Comparison of ENCODE assay signal across 12 cellular contexts in genomic region chr2:96508521-96509113, GRCh38. TPM values are rescaled to one million over a fixed set of nuclear protein-coding genes. Genes with fewer than 3 reads are reported as not detected.
DNase-seq lines count a peak whose midpoint lies in the region; ATAC-seq and TF ChIP-seq lines count a peak whose summit lies in the region.
"Had no signal": no experiment of that assay in that cellular context is flagged by ENCODE, and none has a peak within 500 bp of the region (broad histone marks: within the 10 kb centered on the region; RNA-seq: fewer than 3 reads in every experiment).

No MANE protein-coding gene starts in this region.

- no peaks in the 10 kb centered on the region for H3K9me3 ChIP-seq in Karpas-422 (ENCODE audit: low read length)
- H3K9me3 ChIP-seq in esophagus muscularis mucosa: no peaks in the 10 kb centered on the region
- H3K9me3 ChIP-seq: mucosa of descending colon, transverse colon had no signal

- 71% methylated on average over 21 of the region's 26 CpGs for WGBS in esophagus muscularis mucosa

- peak overlapping the region; percentile 23; the same call in 1 of the 2 replicates for H3K4me3 ChIP-seq in Karpas-422 (ENCODE audit: low read length)
- H3K4me3 ChIP-seq in esophagus muscularis mucosa: peak overlapping the region in 3 of 4 donors; percentile 40 to 56 (median 44)
- H3K4me3 ChIP-seq: mucosa of descending colon had no signal

- POLR2A ChIA-PET in activated CD4-positive, alpha-beta T cell treated with anti-CD3 and anti-CD28 coated beads for 36 hours (lab: Charles Lee): no interaction called here
- POLR2A ChIA-PET in T-cell (lab: Charles Lee): no interaction called here

- H4K20me1 ChIP-seq in Karpas-422 (ENCODE audit: insufficient read depth, low read depth, low read length): no peaks in the 10 kb centered on the region

- intact Hi-C loops in activated CD4-positive, alpha-beta T cell treated with anti-CD3 and anti-CD28 coated beads for 36 hours (cut with DNase I, micrococcal nuclease): loop anchor here (1.0 to 5.0 kb wide), 12 partner anchors 22 to 516 kb away; partner anchors contain the start of genes CIAO1 (in 2 of the 2), SNRNP200 (in 1 of the 2), STARD7 (in 1 of the 2) and TMEM127 (in 1 of the 2)
- intact Hi-C loops in esophagus muscularis mucosa (cut with DNase I): loop anchor here (1.0 to 10.0 kb wide), 3 partner anchors 36 to 374 kb away; partner anchors contain the start of gene ASTL
- intact Hi-C loops in posterior vena cava (cut with DNase I): loop anchor here (5.0 kb wide), 2 partner anchors 101 to 201 kb away; partner anchors contain the start of gene SNRNP200 (in 1 of the 2)

- no peak for TF ChIP-seq CTCF in esophagus muscularis mucosa (IDR thresholded peaks at IDR 0.05)

- H3K9me3 Mint-ChIP-seq in activated CD4-positive, alpha-beta T cell treated with anti-CD3 and anti-CD28 coated beads for 36 hours (ENCODE audit: low read depth): no peaks in the 10 kb centered on the region
- no peaks in the 10 kb centered on the region for H3K9me3 Mint-ChIP-seq in T-cell

- no peak for TF ChIP-seq EP300 in esophagus muscularis mucosa (IDR thresholded peaks at IDR 0.05)

- H3K27me3 Mint-ChIP-seq in activated CD4-positive, alpha-beta T cell treated with anti-CD3 and anti-CD28 coated beads for 36 hours: peaks cover 12% of the 10 kb centered on the region
- peaks cover 5 to 14% of the 10 kb centered on the region in 2 donors for H3K27me3 Mint-ChIP-seq in T-cell

- no peak overlapping the region for H2AFZ ChIP-seq in Karpas-422 (ENCODE audit: low read length)

- no peaks in the 10 kb centered on the region for H3K36me3 Mint-ChIP-seq in activated CD4-positive, alpha-beta T cell treated with anti-CD3 and anti-CD28 coated beads for 36 hours (ENCODE audit: low read depth)
- no peaks in the 10 kb centered on the region for H3K36me3 Mint-ChIP-seq in T-cell

- TF ChIP-seq POLR2A in esophagus muscularis mucosa (IDR thresholded peaks at IDR 0.05; ENCODE audit: low read depth): no peak

- peak overlapping the region; percentile 39 for H3K27ac Mint-ChIP-seq in activated CD4-positive, alpha-beta T cell treated with anti-CD3 and anti-CD28 coated beads for 36 hours
- H3K27ac Mint-ChIP-seq in T-cell: no peak overlapping the region

- DNase-seq in activated CD4-positive, alpha-beta T cell treated with anti-CD3 and anti-CD28 coated beads for 36 hours: no peak
- DNase-seq in activated CD4-positive, alpha-beta T cell treated with anti-CD3 and anti-CD28 coated beads, Interleukin-2, amount 50 U/mL, for 48 hours: no peak
- DNase-seq in Karpas-422 (no peak), esophagus muscularis mucosa (ENCODE audit: extremely low spot score) (no peak), posterior vena cava (ENCODE audit: low spot score) (peak; percentile 82), T-cell (no peak), CD1c-positive myeloid dendritic cell (ENCODE audit: extremely low spot score) (no peak)

- no peaks in the 10 kb centered on the region for H3K36me3 ChIP-seq in Karpas-422 (ENCODE audit: insufficient read depth, low read length)
- no peaks in the 10 kb centered on the region for H3K36me3 ChIP-seq in esophagus muscularis mucosa
- H3K36me3 ChIP-seq: transverse colon had no signal

- ATAC-seq in activated CD4-positive, alpha-beta T cell treated with anti-CD3 and anti-CD28 coated beads for 36 hours: no peak
- ATAC-seq in GM19035 (IDR thresholded peaks at IDR 0.05; ENCODE audit: unreplicated experiment) (no peak), T-cell (replicated peaks in 1 of 4) (no peak)

- peaks cover 18% of the 10 kb centered on the region for H3K4me1 Mint-ChIP-seq in activated CD4-positive, alpha-beta T cell treated with anti-CD3 and anti-CD28 coated beads for 36 hours
- peaks cover 9 to 16% (median 13%) of the 10 kb centered on the region in 3 donors for H3K4me1 Mint-ChIP-seq in T-cell

- no peak overlapping the region for H3K27ac ChIP-seq in Karpas-422 (ENCODE audit: low read length)
- H3K27ac ChIP-seq in esophagus muscularis mucosa (replicated peaks in 1 of 4): no peak overlapping the region
- H3K27ac ChIP-seq: transverse colon had no signal

- H3K4me2 ChIP-seq in Karpas-422 (ENCODE audit: low read depth, low read length, poor library complexity, severe bottlenecking): peak overlapping the region; percentile 30

- no peak overlapping the region for H3K9ac ChIP-seq in Karpas-422 (ENCODE audit: low read length)

- H3K27me3 ChIP-seq in Karpas-422 (ENCODE audit: low read length) (no peaks in the 10 kb centered on the region), esophagus muscularis mucosa (no peaks in the 10 kb centered on the region)
- H3K27me3 ChIP-seq: transverse colon had no signal

- no peak overlapping the region for H3K4me3 Mint-ChIP-seq in activated CD4-positive, alpha-beta T cell treated with anti-CD3 and anti-CD28 coated beads for 36 hours
- H3K4me3 Mint-ChIP-seq in T-cell: peak overlapping the region in 1 of 3 donors; percentile 47

- no peaks in the 10 kb centered on the region for H3K79me2 ChIP-seq in Karpas-422 (ENCODE audit: low read length)

- H3K4me1 ChIP-seq in Karpas-422 (ENCODE audit: low read length): peaks cover 15% of the 10 kb centered on the region
- peaks cover 8 to 23% (median 20%) of the 10 kb centered on the region in 4 donors for H3K4me1 ChIP-seq in esophagus muscularis mucosa

- CTCF ChIA-PET in activated CD4-positive, alpha-beta T cell treated with anti-CD3 and anti-CD28 coated beads for 36 hours (lab: Charles Lee): interaction anchor here (0.5 to 9.5 kb wide), 26 partner anchors 11 to 253 kb away, joined by 3 to 128 read pairs (median 3); no protein-coding TSS in a partner anchor
- CTCF ChIA-PET in T-cell (lab: Charles Lee): interaction anchor here (0.9 to 2.2 kb wide), 2 partner anchors 98 to 101 kb away, joined by 3 to 8 read pairs; no protein-coding TSS in a partner anchor

- no peaks in the 10 kb centered on the region for H3K9me2 ChIP-seq in Karpas-422 (replicated peaks; ENCODE audit: insufficient read depth, low read length)

RNA-seq across cellular contexts. Expression of gene NEURL3, which starts 3.5 kb away (rescaled TPM):
- under 1 TPM; 0.33 to 0.41 TPM for total RNA-seq in activated CD4-positive, alpha-beta T cell treated with anti-CD3 and anti-CD28 coated beads for 36 hours
- total RNA-seq in Karpas-422 (2014; rRNA removed; shearing (Covaris generic); ENCODE audit: low replicate concordance): not detected in 2 replicates
- total RNA-seq in esophagus muscularis mucosa (not detected), posterior vena cava (under 1 TPM in 1 of 2 donors, not detected in 1; 0.14 TPM), T-cell (under 1 TPM in 1 of 5 donors, not detected in 4; 0.23 TPM)
- total RNA-seq: bronchial epithelial cell, LHCN-M2 had no signal

RNA-seq across cellular contexts. Expression of gene ARID5A, which starts 27.9 kb away (rescaled TPM):
- total RNA-seq in activated CD4-positive, alpha-beta T cell treated with anti-CD3 and anti-CD28 coated beads for 36 hours: 100 to 1,000 TPM; 179 to 191 TPM
- total RNA-seq in Karpas-422 (2014; rRNA removed; shearing (Covaris generic); ENCODE audit: low replicate concordance): 1.8 and 2.4 TPM in 2 replicates
- total RNA-seq in esophagus muscularis mucosa (100 to 1,000 TPM in 1 of 4 donors, 10 to 100 TPM in 3; 26.2 to 238 (median 70.7) TPM), posterior vena cava (100 to 1,000 TPM in 1 of 2 donors, 10 to 100 TPM in 1; 67.4 to 179 TPM), T-cell (100 to 1,000 TPM; 105 to 140 (median 116) TPM)
